Comparison of ENCODE assay signal across 9 cellular contexts in genomic region chr5:168086104-168086610, GRCh38.
DNase-seq lines count a peak whose midpoint lies in the region; FAIRE-seq lines count a peak whose summit lies in the region.
"Had no signal": no experiment of that assay in that cellular context is flagged by ENCODE, and none has a peak within 500 bp of the region (broad histone marks: within the 10 kb centered on the region; RNA-seq: fewer than 3 reads in every experiment).

No MANE protein-coding gene starts in this region.

- peak; percentile 95 for DNase-seq in A172 (ENCODE audit: low spot score)
- DNase-seq in GOT3 (lab: John Stamatoyannopoulos, UW): peak; percentile 60
- peak; percentile 71 for DNase-seq in RCC 7860 (ENCODE audit: low spot score)
- peak; percentile 92 for DNase-seq in kidney glomerular epithelial cell (lab: John Stamatoyannopoulos, UW)
- DNase-seq in activated CD4-positive, alpha-beta T cell treated with anti-CD3 and anti-CD28 coated beads for 1 hour: no peak
- DNase-seq in cortex of kidney (lab: John Stamatoyannopoulos, UW): no peak
- no peak for DNase-seq in DMS79 (lab: John Stamatoyannopoulos, UW)
- no peak for DNase-seq in NCI-H524 (lab: John Stamatoyannopoulos, UW)
- DNase-seq: stimulated activated CD4-positive, alpha-beta T cell treated with anti-CD3 and anti-CD28 coated beads, Interleukin-15, amount 100 ng/mL, for 24 hours had no signal

- peak; percentile 82 for FAIRE-seq in RCC 7860 (lab: Jason Lieb, UNC)

Comparison
In these comparisons a context has a peak if more than half of its experiments do, and no peak if none do; other contexts are left out.
1. DNase-seq: peak in A172 (single experiment), GOT3 (single experiment), RCC 7860 (single experiment) and kidney glomerular epithelial cell (single experiment); none in activated CD4-positive, alpha-beta T cell treated with anti-CD3 and anti-CD28 coated beads for 1 hour (single experiment), cortex of kidney (single experiment), DMS79 (single experiment) and NCI-H524 (0 of 2).